ENCODE assay signal across 8 cellular contexts in genomic region chr11:34492806-34493414, GRCh38. TPM values are rescaled to one million over a fixed set of nuclear protein-coding genes. Genes with fewer than 3 reads are reported as not detected.
DNase-seq lines count a peak whose midpoint lies in the region; ATAC-seq and TF ChIP-seq lines count a peak whose summit lies in the region.

No MANE protein-coding gene starts in this region.

- ATAC-seq in GM21381 (IDR thresholded peaks at IDR 0.05; ENCODE audit: unreplicated experiment): no peak

- no peak overlapping the region for H3K27ac ChIP-seq in C4-2B

- H3K36me3 ChIP-seq in H7 (replicated peaks; ENCODE audit: control insufficient read depth, insufficient read depth, low read length): no peaks in the 10 kb centered on the region; the same call in 1 of the 2 replicates

- TF ChIP-seq CTCF in C4-2B (conservative IDR thresholded peaks at IDR 0.05): peak; percentile 88

- no peak overlapping the region for H3K4me3 ChIP-seq in H7 (ENCODE audit: insufficient read depth, low read depth, low read length)

- DNase-seq in H7 (peak; percentile 67), NCI-H460 (ENCODE audit: extremely low read depth, low read depth) (peak; percentile 56), fibroblast of peridontal ligament (ENCODE audit: extremely low read depth) (peak; percentile 78), occipital lobe (lab: John Stamatoyannopoulos, UW) (peak; percentile 4), amniotic stem cell (lab: John Stamatoyannopoulos, UW) (no peak)
- DNase-seq in activated CD4-positive, alpha-beta T cell treated with anti-CD3 and anti-CD28 coated beads, Interleukin-2, amount 50 U/mL, for 48 hours: peak; percentile 53 to 61

- H3K27me3 ChIP-seq in H7 (ENCODE audit: control insufficient read depth, insufficient read depth, low read length): no peaks in the 10 kb centered on the region

RNA-seq across cellular contexts. Expression of gene ELF5, which starts 20.7 kb away (rescaled TPM):
- total RNA-seq in H7 (2014; rRNA removed; shearing (Covaris generic)): not detected in 2 replicates
- not detected in 2 replicates for total RNA-seq in NCI-H460 (2014; rRNA removed; shearing (Covaris generic))
- 0.06 TPM in 1 of 2 replicates, not detected in the other for polyA plus RNA-seq in NCI-H460 (2014; cell fraction: nucleus; rRNA removed)
- total RNA-seq in occipital lobe: not detected

RNA-seq across cellular contexts. Expression of gene CAT, which starts 54.2 kb away (rescaled TPM):
- total RNA-seq in H7 (2014; rRNA removed; shearing (Covaris generic)): not detected in 2 replicates
- not detected in 2 replicates for total RNA-seq in NCI-H460 (2014; rRNA removed; shearing (Covaris generic))
- polyA plus RNA-seq in NCI-H460 (2014; cell fraction: nucleus; rRNA removed): not detected in 2 replicates
- total RNA-seq in occipital lobe: 63.3 TPM

Comparison
In these comparisons a context has a peak if more than half of its experiments do, and no peak if none do; other contexts are left out.
1. RNA of gene CAT, which starts 54.2 kb away (total RNA-seq): 63.3 TPM in occipital lobe (single experiment); not detected in H7 and not detected in NCI-H460; every median in the first group is over 10 times any median in the second.